Comparison of ENCODE assay signal across 1 cellular context in genomic region chr12:49232940-49233841, GRCh38.
TF ChIP-seq lines count a peak whose summit lies in the region.

No MANE protein-coding gene starts in this region.

TF ChIP-seq in K562, 482 proteins besides CTCF, POLR2A, EP300 and RAD21 (continued from another document and continues in another):
- TF ChIP-seq ZNF609 (CRISPR knock-in tag; IDR thresholded peaks at IDR 0.05; ENCODE audit: borderline replicate concordance) = no peak; the same call in 1 of the 2 replicates
- TF ChIP-seq RBM39 (optimal IDR thresholded peaks at IDR 0.05; ENCODE audit: low read depth, low read length) = no peak
- peak; percentile 46 for TF ChIP-seq BACH1 (tag; IDR thresholded peaks at IDR 0.05)
- TF ChIP-seq ZNF24 (IDR thresholded peaks at IDR 0.05) = peak; percentile 68
- TF ChIP-seq NFE2L1 (tag; IDR thresholded peaks at IDR 0.05; ENCODE audit: borderline replicate concordance, low read depth) = no peak
- no peak for TF ChIP-seq HIVEP1 (CRISPR knock-in tag; IDR thresholded peaks at IDR 0.05)
- TF ChIP-seq POLR2AphosphoS2 (IDR thresholded peaks at IDR 0.05; ENCODE audit: low read length) = no peak
- TF ChIP-seq POLR2AphosphoS5 (IDR thresholded peaks at IDR 0.05; ENCODE audit: control insufficient read depth, insufficient read depth, low read depth, low read length) = peak; percentile 98
- no peak for TF ChIP-seq ZC3H11A (IDR thresholded peaks at IDR 0.05; ENCODE audit: low read depth, low read length)
- no peak for TF ChIP-seq ZNF354B (CRISPR knock-in tag; IDR thresholded peaks at IDR 0.05)
- 0 out of 2 replicates have a peak, but pooled peaks have one; percentile 35 for TF ChIP-seq ATF6 (CRISPR knock-in tag; IDR thresholded peaks at IDR 0.05)
- peak; percentile 44; the same call in 1 of the 2 replicates for TF ChIP-seq GABPB1 (CRISPR knock-in tag; IDR thresholded peaks at IDR 0.05)
- TF ChIP-seq C11orf30 (IDR thresholded peaks at IDR 0.05; ENCODE audit: low read depth) = no peak
- no peak for TF ChIP-seq MCM5 (IDR thresholded peaks at IDR 0.05; ENCODE audit: low read depth)
- no peak for TF ChIP-seq DDX20 (tag; IDR thresholded peaks at IDR 0.05; ENCODE audit: low read depth)
- peak; percentile 88 for TF ChIP-seq MAX (CRISPR knock-in tag; IDR thresholded peaks at IDR 0.05)
- TF ChIP-seq FOXK2 (conservative IDR thresholded peaks at IDR 0.05 in 1 of 2, IDR thresholded peaks at IDR 0.05 in 1 of 2; ENCODE audit: low read depth in 2 of 2) = peak; percentile 60 to 68; a peak in 2 of 4 replicates
- TF ChIP-seq CBFB (CRISPR knock-in tag; IDR thresholded peaks at IDR 0.05) = no peak
- peak; percentile 90 for TF ChIP-seq TFAP4 (CRISPR knock-in tag; IDR thresholded peaks at IDR 0.05; ENCODE audit: borderline replicate concordance)
- TF ChIP-seq ZNF830 (CRISPR knock-in tag; IDR thresholded peaks at IDR 0.05) = no peak; the same call in 1 of the 2 replicates
- no peak for TF ChIP-seq POLR3A (IDR thresholded peaks at IDR 0.05; ENCODE audit: borderline replicate concordance, extremely low read depth, insufficient read depth, insufficient read length)
- TF ChIP-seq ZKSCAN1 (IDR thresholded peaks at IDR 0.05; ENCODE audit: low read depth, low read length) = peak; percentile 84
- TF ChIP-seq ZNF77 (CRISPR knock-in tag; IDR thresholded peaks at IDR 0.05) = no peak
- TF ChIP-seq HNRNPUL1 (IDR thresholded peaks at IDR 0.05; ENCODE audit: low read length) = no peak
- TF ChIP-seq MIER1 (IDR thresholded peaks at IDR 0.05; ENCODE audit: low read depth) = no peak
- TF ChIP-seq EWSR1 (IDR thresholded peaks at IDR 0.05; ENCODE audit: borderline replicate concordance, low read depth, partially characterized antibody) = no peak
- TF ChIP-seq NR3C1 (CRISPR knock-in tag; IDR thresholded peaks at IDR 0.05) = no peak
- TF ChIP-seq ZNF518B (CRISPR knock-in tag; IDR thresholded peaks at IDR 0.05) = no peak
- TF ChIP-seq PTBP1 (IDR thresholded peaks at IDR 0.05; ENCODE audit: low read depth, low read length) = 0 out of 2 replicates have a peak, but pooled peaks have one; percentile 23
- no peak for TF ChIP-seq SIN3B (IDR thresholded peaks at IDR 0.05; ENCODE audit: low read depth)
- no peak for TF ChIP-seq SREBF2 (CRISPR knock-in tag; IDR thresholded peaks at IDR 0.05)
- no peak for TF ChIP-seq GTF2F1 (IDR thresholded peaks at IDR 0.05; ENCODE audit: low read depth, low read length)
- TF ChIP-seq NFXL1 (CRISPR knock-in tag; IDR thresholded peaks at IDR 0.05) = no peak; the same call in 1 of the 2 replicates
- TF ChIP-seq ZNF12 (CRISPR knock-in tag; IDR thresholded peaks at IDR 0.05) = no peak
- peak; percentile 51 for TF ChIP-seq KDM5B (IDR thresholded peaks at IDR 0.05; ENCODE audit: insufficient replicate concordance, low read depth, low read length)
- no peak for TF ChIP-seq TSHZ1 (CRISPR knock-in tag; IDR thresholded peaks at IDR 0.05)
- no peak for TF ChIP-seq RBM17 (IDR thresholded peaks at IDR 0.05; ENCODE audit: borderline replicate concordance, low read depth, low read length)
- TF ChIP-seq MAFF (IDR thresholded peaks at IDR 0.05; ENCODE audit: low read length) = peak; percentile 1; the same call in 1 of the 2 replicates
- TF ChIP-seq GTF3C2 (IDR thresholded peaks at IDR 0.05; ENCODE audit: borderline replicate concordance, extremely low read depth, insufficient read length) = no peak
- TF ChIP-seq DACH1 (IDR thresholded peaks at IDR 0.05; ENCODE audit: partially characterized antibody) = peak; percentile 72
- TF ChIP-seq NFRKB (IDR thresholded peaks at IDR 0.05; ENCODE audit: low read depth) = peak; percentile 51; the same call in 1 of the 2 replicates
- no peak for TF ChIP-seq ZNF586 (CRISPR knock-in tag; conservative IDR thresholded peaks at IDR 0.05)
- TF ChIP-seq ADNP (tag; IDR thresholded peaks at IDR 0.05) = no peak
- TF ChIP-seq MLLT1 (IDR thresholded peaks at IDR 0.05) = peak; percentile 34 to 54; a peak in 2 of 4 replicates
- peak; percentile 84 to 98 for TF ChIP-seq TEAD1 (CRISPR knock-in tag; IDR thresholded peaks at IDR 0.05)
- TF ChIP-seq SRSF3 (IDR thresholded peaks at IDR 0.05; ENCODE audit: insufficient read depth, low read length) = no peak
- TF ChIP-seq KLF13 (tag; IDR thresholded peaks at IDR 0.05; ENCODE audit: borderline replicate concordance, low read depth) = no peak
